In genomic region chr2:202632682-202633081, GRCh38 we compare ENCODE assay signal across 13 cellular contexts. TPM values are rescaled to one million over a fixed set of nuclear protein-coding genes. Genes with fewer than 3 reads are reported as not detected.
A peak's percentile ranks its signal among the peaks of the same experiment; 100 is the strongest.
DNase-seq lines count a peak whose midpoint lies in the region; ATAC-seq and TF ChIP-seq lines count a peak whose summit lies in the region.
"Had no signal": no experiment of that assay in that cellular context is flagged by ENCODE, and none has a peak within 500 bp of the region (broad histone marks: within the 10 kb centered on the region; RNA-seq: fewer than 3 reads in every experiment).

No MANE protein-coding gene starts in this region.

- H3K4me3 ChIP-seq in tibial artery: no peak overlapping the region
- H3K4me3 ChIP-seq: spleen, upper lobe of right lung had no signal

- ATAC-seq in activated T-cell treated with anti-CD3 and anti-CD28 coated beads, Interleukin-2, amount 50 U/mL, for 72 hours (replicated peaks in 1 of 2): no peak
- peak; percentile 15 for ATAC-seq in left ventricle myocardium superior
- no peak for ATAC-seq in GM18909 (IDR thresholded peaks at IDR 0.05; ENCODE audit: poor library complexity, unreplicated experiment)
- ATAC-seq: upper lobe of right lung had no signal

- no peak for DNase-seq in activated T-cell treated with anti-CD3 and anti-CD28 coated beads, Interleukin-2, amount 50 U/mL, for 72 hours
- no peak for DNase-seq in activated T-cell treated with anti-CD3 and anti-CD28 coated beads for 4 hours
- peak; percentile 54 for DNase-seq in astrocyte of the hippocampus (ENCODE audit: low read depth, low spot score)
- peak; percentile 58 for DNase-seq in left ventricle myocardium superior
- DNase-seq in tibial artery: peak; percentile 71 to 88
- no peak for DNase-seq in amygdala (lab: John Stamatoyannopoulos, UW)
- no peak for DNase-seq in T1000 (lab: John Stamatoyannopoulos, UW)
- DNase-seq: activated CD4-positive, alpha-beta memory T cell treated with anti-CD3 and anti-CD28 coated beads for 36 hours; NCI-H2081; spleen; SW 1271; upper lobe of right lung had no signal

- no peaks in the 10 kb centered on the region for H3K9me3 Mint-ChIP-seq in activated T-cell treated with anti-CD3 and anti-CD28 coated beads, Interleukin-2, amount 50 U/mL, for 72 hours
- H3K9me3 Mint-ChIP-seq: activated CD4-positive, alpha-beta memory T cell treated with anti-CD3 and anti-CD28 coated beads for 36 hours had no signal

- no peaks in the 10 kb centered on the region for H3K27me3 ChIP-seq in tibial artery
- H3K27me3 ChIP-seq: spleen, upper lobe of right lung had no signal

- peaks cover 0 to 30% (median 6%) of the 10 kb centered on the region in 4 donors for H3K4me1 ChIP-seq in tibial artery

- peaks cover 2 to 6% of the 10 kb centered on the region in 2 donors for H3K36me3 Mint-ChIP-seq in activated T-cell treated with anti-CD3 and anti-CD28 coated beads, Interleukin-2, amount 50 U/mL, for 72 hours (ENCODE audit: insufficient read depth in 2 of 2)

- H3K9me3 ChIP-seq in tibial artery: no peaks in the 10 kb centered on the region
- H3K9me3 ChIP-seq: spleen, upper lobe of right lung had no signal

- intact Hi-C loops in left ventricle myocardium superior (cut with micrococcal nuclease): no loop called here
- intact Hi-C loops in tibial artery (cut with DNase I; ENCODE audit: low total_unique reads): loop anchor here (10.0 kb wide), 2 partner anchors 182 to 382 kb away; partner anchors contain the start of gene NBEAL1

- H3K4me3 Mint-ChIP-seq in activated T-cell treated with anti-CD3 and anti-CD28 coated beads, Interleukin-2, amount 50 U/mL, for 72 hours: peak overlapping the region; percentile 12 to 38
- H3K4me3 Mint-ChIP-seq: activated CD4-positive, alpha-beta memory T cell treated with anti-CD3 and anti-CD28 coated beads for 36 hours had no signal

- TF ChIP-seq CTCF in tibial artery (IDR thresholded peaks at IDR 0.05): peak in 1 of 2 experiments; percentile 7

- peak overlapping the region; percentile 33 to 89 for H3K27ac ChIP-seq in tibial artery
- H3K27ac ChIP-seq: upper lobe of right lung had no signal

- H3K27ac Mint-ChIP-seq in activated T-cell treated with anti-CD3 and anti-CD28 coated beads, Interleukin-2, amount 50 U/mL, for 72 hours: no peak overlapping the region
- H3K27ac Mint-ChIP-seq: activated CD4-positive, alpha-beta memory T cell treated with anti-CD3 and anti-CD28 coated beads for 36 hours had no signal

- no peaks in the 10 kb centered on the region for H3K27me3 Mint-ChIP-seq in activated T-cell treated with anti-CD3 and anti-CD28 coated beads, Interleukin-2, amount 50 U/mL, for 72 hours (ENCODE audit: low read depth)
- H3K27me3 Mint-ChIP-seq: activated CD4-positive, alpha-beta memory T cell treated with anti-CD3 and anti-CD28 coated beads for 36 hours had no signal

- H3K36me3 ChIP-seq in tibial artery: no peaks in the 10 kb centered on the region
- H3K36me3 ChIP-seq: spleen, upper lobe of right lung had no signal

- peaks cover 41% of the 10 kb centered on the region for H3K4me1 Mint-ChIP-seq in activated T-cell treated with anti-CD3 and anti-CD28 coated beads, Interleukin-2, amount 50 U/mL, for 72 hours (ENCODE audit: low read depth)

RNA-seq across cellular contexts. Expression of gene FAM117B, which starts 2.1 kb away (rescaled TPM):
- total RNA-seq in activated T-cell treated with anti-CD3 and anti-CD28 coated beads, Interleukin-2, amount 50 U/mL, for 72 hours: 10 to 100 TPM; 11.4 to 16.7 TPM
- total RNA-seq in left ventricle myocardium superior: 2.4 TPM

Comparison
In these comparisons a context has a peak if more than half of its experiments do, and no peak if none do; other contexts are left out.
1. DNase-seq: peak in astrocyte of the hippocampus (single experiment), left ventricle myocardium superior (single experiment) and tibial artery (2 of 2); none in activated T-cell treated with anti-CD3 and anti-CD28 coated beads, Interleukin-2, amount 50 U/mL, for 72 hours (0 of 2), activated T-cell treated with anti-CD3 and anti-CD28 coated beads for 4 hours (single experiment), amygdala (0 of 56) and T1000 (single experiment).